ENCODE assay signal across 8 cellular contexts in the genomic region with DNA sequence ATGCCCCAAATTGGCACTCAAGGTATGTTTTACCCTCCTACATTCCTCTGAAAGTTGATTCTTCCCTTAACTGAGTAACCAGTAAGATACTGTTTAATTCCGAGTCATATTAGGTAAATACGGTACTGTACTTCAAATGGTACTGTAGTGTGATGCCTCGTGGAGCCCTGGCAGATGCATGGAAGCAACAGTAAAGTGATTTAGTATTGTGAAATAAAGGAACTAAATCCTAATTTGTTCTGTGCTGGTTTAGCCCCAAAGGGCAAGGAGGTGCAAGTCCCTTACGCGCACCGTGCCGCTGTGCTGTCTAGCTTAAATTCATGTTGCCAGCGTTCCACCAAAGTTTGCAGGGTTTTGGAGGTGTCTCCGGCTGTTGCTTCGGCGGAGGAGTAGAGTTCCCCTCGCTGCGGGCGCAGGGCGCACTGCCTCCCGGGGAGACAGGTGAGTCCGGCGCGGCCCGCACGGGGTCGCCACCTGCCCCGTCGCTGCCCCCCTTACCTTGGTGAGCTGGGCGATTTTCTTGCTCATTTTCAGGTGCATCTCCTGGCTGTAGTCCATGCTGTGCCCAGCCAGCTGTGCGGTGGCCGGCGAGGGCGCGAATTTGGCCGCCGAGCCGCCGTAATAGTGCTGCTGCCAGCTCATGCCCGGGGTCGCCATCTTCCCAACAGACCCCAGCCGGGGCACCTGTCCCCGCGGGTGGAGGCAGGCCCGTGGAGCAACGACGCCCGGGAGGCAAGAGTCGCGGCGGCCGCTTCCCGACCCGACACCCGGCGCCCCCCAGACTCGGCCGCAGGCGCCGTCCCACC. TPM values are rescaled to one million over a fixed set of nuclear protein-coding genes. Genes with fewer than 3 reads are reported as not detected.
DNase-seq lines count a peak whose midpoint lies in the region; TF ChIP-seq lines count a peak whose summit lies in the region.

No MANE protein-coding gene starts in this region.

- peaks cover 8% of the 10 kb centered on the region for H3K9me3 Mint-ChIP-seq in activated CD4-positive, alpha-beta T cell treated with anti-CD3 and anti-CD28 coated beads, Interleukin-2, amount 10 ng/mL, durations not matched to agents 7 days and 5 days

- POLR2A ChIA-PET in HEK293 (lab: Yijun Ruan, JAX), result interaction anchor here (0.8 to 1.5 kb wide), 4 partner anchors 13 to 426 kb away, joined by 3 to 4 read pairs (median 4); a partner anchor contains a TSS
- POLR2A ChIA-PET in activated CD4-positive, alpha-beta T cell treated with anti-CD3 and anti-CD28 coated beads, Interleukin-2, amount 10 ng/mL, durations not matched to agents 7 days and 5 days (lab: Charles Lee), result no interaction called here

- H3K36me3 Mint-ChIP-seq in activated CD4-positive, alpha-beta T cell treated with anti-CD3 and anti-CD28 coated beads, Interleukin-2, amount 10 ng/mL, durations not matched to agents 7 days and 5 days (ENCODE audit: low read depth), result no peaks in the 10 kb centered on the region

- H3K27me3 ChIP-seq in dorsolateral prefrontal cortex, result no peaks in the 10 kb centered on the region

- peaks cover 43% of the 10 kb centered on the region for H3K4me1 Mint-ChIP-seq in activated CD4-positive, alpha-beta T cell treated with anti-CD3 and anti-CD28 coated beads, Interleukin-2, amount 10 ng/mL, durations not matched to agents 7 days and 5 days

- TF ChIP-seq CTCF in GM10266 (IDR thresholded peaks at IDR 0.05; ENCODE audit: control insufficient read depth, insufficient read depth, low read depth, missing control alignments), result peak; percentile 29
- TF ChIP-seq CTCF in HEK293 (tag by site-specific recombination; IDR thresholded peaks at IDR 0.05), result peak; percentile 98
- peak in 12 of 56 donors; percentile 9 to 34 (median 18) for TF ChIP-seq CTCF in dorsolateral prefrontal cortex (IDR thresholded peaks at IDR 0.05 in 54 of 56, conservative IDR thresholded peaks at IDR 0.05 in 2 of 56; ENCODE audit: low read depth in 1 of 56, partially characterized antibody in 56 of 56)

- H3K27ac Mint-ChIP-seq in activated CD4-positive, alpha-beta T cell treated with anti-CD3 and anti-CD28 coated beads, Interleukin-2, amount 10 ng/mL, durations not matched to agents 7 days and 5 days, result peak overlapping the region; percentile 84

- peak overlapping the region; percentile 70 for H3K4me3 Mint-ChIP-seq in activated CD4-positive, alpha-beta T cell treated with anti-CD3 and anti-CD28 coated beads, Interleukin-2, amount 10 ng/mL, durations not matched to agents 7 days and 5 days

- peaks cover 17% of the 10 kb centered on the region for H3K4me1 ChIP-seq in HEK293 (ENCODE audit: control insufficient read depth, insufficient read depth, low read length)

- H3K4me3 ChIP-seq in HEK293 (ENCODE audit: low read depth, low read length), result peak overlapping the region; percentile 61
- H3K4me3 ChIP-seq in dorsolateral prefrontal cortex, result peak overlapping the region; percentile 58 to 90 (median 80)

- intact Hi-C loops in dorsolateral prefrontal cortex (cut with DNase I), result loop anchor here (1.0 to 5.0 kb wide), 2 partner anchors 144 to 186 kb away; a partner anchor contains a TSS

- H3K36me3 ChIP-seq in HEK293 (ENCODE audit: control insufficient read depth in 2 of 2, insufficient read depth in 1 of 2, low read length in 2 of 2), result no peaks in the 10 kb centered on the region

- CTCF ChIA-PET in HEK293 (lab: Yijun Ruan, JAX), result interaction anchor here (0.7 to 2.1 kb wide), 10 partner anchors 12 to 184 kb away, joined by 3 to 14 read pairs (median 4); no protein-coding TSS in a partner anchor
- CTCF ChIA-PET in activated CD4-positive, alpha-beta T cell treated with anti-CD3 and anti-CD28 coated beads, Interleukin-2, amount 10 ng/mL, durations not matched to agents 7 days and 5 days (lab: Charles Lee), result interaction anchor here (0.9 to 1.8 kb wide), 6 partner anchors 10 to 237 kb away, joined by 3 to 7 read pairs (median 4); no protein-coding TSS in a partner anchor

- no peaks in the 10 kb centered on the region for H3K9me3 ChIP-seq in HEK293 (ENCODE audit: control insufficient read depth, insufficient read depth, low read depth, low read length)

- peak overlapping the region; percentile 63; the same call in 1 of the 2 replicates for H3K27ac ChIP-seq in HEK293 (ENCODE audit: extremely low read depth, low read depth, low read length)
- peak overlapping the region in 55 of 59 donors; percentile 8 to 91 (median 70) for H3K27ac ChIP-seq in dorsolateral prefrontal cortex

- H3K27me3 Mint-ChIP-seq in activated CD4-positive, alpha-beta T cell treated with anti-CD3 and anti-CD28 coated beads, Interleukin-2, amount 10 ng/mL, durations not matched to agents 7 days and 5 days, result peaks cover 7% of the 10 kb centered on the region

- DNase-seq in GM10266 (ENCODE audit: extremely low spot score), result peak; percentile 34
- peak; percentile 71 for DNase-seq in NCI-H146 (lab: John Stamatoyannopoulos, UW)
- peak; percentile 66 for DNase-seq in activated CD4-positive, alpha-beta T cell treated with anti-CD3 and anti-CD28 coated beads, Interleukin-2, amount 10 ng/mL, durations not matched to agents 7 days and 5 days
- peak in 7 of 10 donors; percentile 20 to 56 (median 41) for DNase-seq in dorsolateral prefrontal cortex
- peak; percentile 1 to 14 for DNase-seq in lung microvascular endothelial cell (ENCODE audit: low read depth in 2 of 2)
- DNase-seq in stimulated activated CD8-positive, alpha-beta memory T cell treated with anti-CD3 and anti-CD28 coated beads, Interleukin-15, amount 100 ng/mL, for 4 hours (ENCODE audit: low read depth in 2 of 2), result peak; percentile 12 to 15
- DNase-seq in SIG-M5 (lab: John Stamatoyannopoulos, UW), result no peak

TF ChIP-seq in HEK293, 187 proteins besides CTCF, POLR2A, EP300 and RAD21 (continues in another document):
- TF ChIP-seq ZNF48 (tag by site-specific recombination; IDR thresholded peaks at IDR 0.05) (no peak), ZBTB8A (tag by site-specific recombination; IDR thresholded peaks at IDR 0.05) (peak; percentile 69), ZNF76 (tag by site-specific recombination; IDR thresholded peaks at IDR 0.05; ENCODE audit: borderline replicate concordance, low read depth) (peak; percentile 87), HOXD13 (CRISPR knock-in tag; IDR thresholded peaks at IDR 0.05; ENCODE audit: borderline replicate concordance) (no peak), ZNF501 (tag by site-specific recombination; IDR thresholded peaks at IDR 0.05) (peak; percentile 65; the same call in 1 of the 2 replicates), ZXDB (tag by site-specific recombination; IDR thresholded peaks at IDR 0.05) (peak; percentile 82), ZSCAN30 (tag by site-specific recombination; IDR thresholded peaks at IDR 0.05) (peak; percentile 7), SP3 (tag by site-specific recombination; IDR thresholded peaks at IDR 0.05) (peak; percentile 9; the same call in 1 of the 2 replicates), ZNF292 (tag by site-specific recombination; IDR thresholded peaks at IDR 0.05; ENCODE audit: borderline replicate concordance, low read depth) (no peak), KLF7 (tag by site-specific recombination; IDR thresholded peaks at IDR 0.05; ENCODE audit: borderline replicate concordance) (no peak), SP7 (tag by site-specific recombination; IDR thresholded peaks at IDR 0.05) (peak; percentile 49; the same call in 1 of the 2 replicates), ZIC2 (tag by site-specific recombination; IDR thresholded peaks at IDR 0.05) (peak; percentile 65), ZNF133 (tag by site-specific recombination; IDR thresholded peaks at IDR 0.05) (no peak), ZNF768 (tag by site-specific recombination; IDR thresholded peaks at IDR 0.05) (no peak), ZBTB17 (tag by site-specific recombination; IDR thresholded peaks at IDR 0.05) (peak; percentile 66; the same call in 1 of the 2 replicates), ZNF561 (tag by site-specific recombination; IDR thresholded peaks at IDR 0.05; ENCODE audit: borderline replicate concordance) (0 out of 2 replicates have a peak, but pooled peaks have one; percentile 27)
- TF ChIP-seq, protein P1, sequence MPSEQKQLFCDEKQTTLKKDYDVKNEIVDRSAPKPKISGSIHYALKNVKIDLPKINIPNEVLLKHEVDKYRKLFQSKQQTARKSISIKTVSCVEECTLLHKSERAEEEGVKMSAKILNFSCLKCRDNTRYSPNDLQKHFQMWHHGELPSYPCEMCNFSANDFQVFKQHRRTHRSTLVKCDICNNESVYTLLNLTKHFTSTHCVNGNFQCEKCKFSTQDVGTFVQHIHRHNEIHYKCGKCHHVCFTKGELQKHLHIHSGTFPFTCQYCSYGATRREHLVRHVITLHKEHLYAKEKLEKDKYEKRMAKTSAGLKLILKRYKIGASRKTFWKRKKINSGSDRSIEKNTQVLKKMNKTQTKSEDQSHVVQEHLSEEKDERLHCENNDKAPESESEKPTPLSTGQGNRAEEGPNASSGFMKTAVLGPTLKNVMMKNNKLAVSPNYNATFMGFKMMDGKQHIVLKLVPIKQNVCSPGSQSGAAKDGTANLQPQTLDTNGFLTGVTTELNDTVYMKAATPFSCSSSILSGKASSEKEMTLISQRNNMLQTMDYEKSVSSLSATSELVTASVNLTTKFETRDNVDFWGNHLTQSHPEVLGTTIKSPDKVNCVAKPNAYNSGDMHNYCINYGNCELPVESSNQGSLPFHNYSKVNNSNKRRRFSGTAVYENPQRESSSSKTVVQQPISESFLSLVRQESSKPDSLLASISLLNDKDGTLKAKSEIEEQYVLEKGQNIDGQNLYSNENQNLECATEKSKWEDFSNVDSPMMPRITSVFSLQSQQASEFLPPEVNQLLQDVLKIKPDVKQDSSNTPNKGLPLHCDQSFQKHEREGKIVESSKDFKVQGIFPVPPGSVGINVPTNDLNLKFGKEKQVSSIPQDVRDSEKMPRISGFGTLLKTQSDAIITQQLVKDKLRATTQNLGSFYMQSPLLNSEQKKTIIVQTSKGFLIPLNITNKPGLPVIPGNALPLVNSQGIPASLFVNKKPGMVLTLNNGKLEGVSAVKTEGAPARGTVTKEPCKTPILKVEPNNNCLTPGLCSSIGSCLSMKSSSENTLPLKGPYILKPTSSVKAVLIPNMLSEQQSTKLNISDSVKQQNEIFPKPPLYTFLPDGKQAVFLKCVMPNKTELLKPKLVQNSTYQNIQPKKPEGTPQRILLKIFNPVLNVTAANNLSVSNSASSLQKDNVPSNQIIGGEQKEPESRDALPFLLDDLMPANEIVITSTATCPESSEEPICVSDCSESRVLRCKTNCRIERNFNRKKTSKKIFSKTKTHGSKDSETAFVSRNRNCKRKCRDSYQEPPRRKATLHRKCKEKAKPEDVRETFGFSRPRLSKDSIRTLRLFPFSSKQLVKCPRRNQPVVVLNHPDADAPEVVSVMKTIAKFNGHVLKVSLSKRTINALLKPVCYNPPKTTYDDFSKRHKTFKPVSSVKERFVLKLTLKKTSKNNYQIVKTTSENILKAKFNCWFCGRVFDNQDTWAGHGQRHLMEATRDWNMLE (tag by site-specific recombination; conservative IDR thresholded peaks at IDR 0.05; ENCODE audit: low read depth), result 0 out of 2 replicates have a peak, but pooled peaks have one; percentile 1

RNA-seq across cellular contexts. Expression of a gene that starts 0.6 kb away (rescaled TPM):
- total RNA-seq in activated CD4-positive, alpha-beta T cell treated with anti-CD3 and anti-CD28 coated beads, Interleukin-2, amount 10 ng/mL, durations not matched to agents 7 days and 5 days, result 1 to 10 TPM; 7.4 to 8.3 TPM
- total RNA-seq in dorsolateral prefrontal cortex (10 to 100 TPM; 13.9 to 52.2 (median 26.9) TPM), lung microvascular endothelial cell (under 0.01 and 0.40 TPM in 2 replicates)
